ENCODE assay signal across 1 cellular context in the genomic region with DNA sequence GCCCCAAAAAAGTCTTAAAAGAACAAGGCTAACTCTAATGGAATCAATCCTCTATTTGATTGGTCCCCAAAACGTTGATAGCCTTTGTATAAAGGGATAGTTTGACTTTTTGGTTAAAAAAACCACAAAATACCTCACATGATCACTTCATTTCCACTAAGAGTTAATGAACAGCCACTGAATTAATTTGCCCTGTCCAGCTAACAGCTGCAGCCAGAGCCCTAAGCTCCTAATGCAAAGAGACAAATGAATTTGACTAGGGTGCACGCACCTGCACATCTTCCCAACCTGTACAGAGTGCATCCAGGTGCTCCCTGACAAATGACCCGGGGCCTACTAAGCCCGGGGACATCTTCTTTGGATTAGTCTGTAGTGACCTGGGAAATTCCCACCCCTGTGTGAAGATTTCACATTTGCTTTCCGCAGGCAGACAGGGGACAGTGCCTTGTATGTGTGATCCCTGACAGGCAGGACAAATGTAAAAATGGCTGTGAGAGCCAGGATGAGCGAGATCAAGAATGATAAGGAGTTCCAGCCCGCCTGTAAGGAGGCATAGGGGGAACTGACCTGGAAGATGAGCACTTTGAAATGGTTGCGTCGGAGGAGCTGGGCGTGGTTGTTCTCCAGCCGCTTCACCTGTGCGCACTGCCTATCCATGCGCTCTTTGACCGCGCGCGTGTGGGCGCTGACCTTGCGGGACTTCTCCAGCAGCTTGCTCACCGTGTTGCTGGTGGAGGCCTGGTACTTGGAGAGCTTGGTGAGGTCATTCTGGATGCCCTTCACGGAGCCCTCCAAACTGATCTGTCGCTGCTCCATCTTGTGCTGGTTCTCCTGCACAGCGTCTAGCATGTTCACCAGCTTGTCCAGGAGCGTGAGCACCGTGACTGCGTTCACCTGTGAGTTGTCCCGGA.
TF ChIP-seq lines count a peak whose summit lies in the region.

No MANE protein-coding gene starts in this region.

TF ChIP-seq in GM23338, 12 proteins besides CTCF, POLR2A, EP300 and RAD21 (continued from another document):
- TF ChIP-seq ZNF462 (CRISPR knock-in tag; IDR thresholded peaks at IDR 0.05) (no peak), EZH2 (IDR thresholded peaks at IDR 0.05; ENCODE audit: low read depth, unreplicated experiment) (no peak), ZNF331 (CRISPR knock-in tag; IDR thresholded peaks at IDR 0.05; ENCODE audit: low read depth) (no peak), ZNF114 (CRISPR knock-in tag; IDR thresholded peaks at IDR 0.05) (no peak)
